ENCODE assay signal across 24 cellular contexts in genomic region chr10:12971001-12971788, GRCh38. TPM values are rescaled to one million over a fixed set of nuclear protein-coding genes. Genes with fewer than 3 reads are reported as not detected.
DNase-seq lines count a peak whose midpoint lies in the region; ATAC-seq and TF ChIP-seq lines count a peak whose summit lies in the region.
"Had no signal": no experiment of that assay in that cellular context is flagged by ENCODE, and none has a peak within 500 bp of the region (broad histone marks: within the 10 kb centered on the region; RNA-seq: fewer than 3 reads in every experiment).

No MANE protein-coding gene starts in this region.

- TF ChIP-seq CTCF in Loucy (conservative IDR thresholded peaks at IDR 0.05; ENCODE audit: low read length) (no peak), RWPE2 (IDR thresholded peaks at IDR 0.05; ENCODE audit: poor library complexity, severe bottlenecking) (no peak)

- intact Hi-C loops in right cardiac atrium (cut with DNase I): no loop called here
- intact Hi-C loops in activated T-helper 1 cell treated with anti-CD3 and anti-CD28 coated beads, Interleukin-12 subunit alpha, Interleukin-12 subunit beta, Interleukin-2, Interleukin-4 antibody, amounts not matched to agents 30 ng/mL and 10 ng/mL and 1 ng/mL, durations not matched to agents 14 hours and 24 hours and 36 hours (cut with micrococcal nuclease): no loop called here

- H3K4me3 Mint-ChIP-seq in activated T-helper 1 cell treated with anti-CD3 and anti-CD28 coated beads, Interleukin-12 subunit alpha, Interleukin-12 subunit beta, Interleukin-2, Interleukin-4 antibody, amounts not matched to agents 30 ng/mL and 10 ng/mL and 1 ng/mL, durations not matched to agents 14 hours and 24 hours and 36 hours: no peak overlapping the region
- H3K4me3 Mint-ChIP-seq: activated CD8-positive, alpha-beta T cell treated with anti-CD3 and anti-CD28 coated beads, Interleukin-2, amount 10 ng/mL, durations not matched to agents 7 days and 5 days; stimulated activated memory B cell treated with anti-CD40 and anti-IgM and Interleukin-4, amounts not matched to agents 10 μg/mL and 1 μg/mL and 100 μg/mL, for 72 hours had no signal

- ATAC-seq in RWPE2 (ENCODE audit: low read depth) (0 out of 3 replicates have a peak, but pooled peaks have one; percentile 23), right cardiac atrium (peak; percentile 69 to 75)
- ATAC-seq: activated CD8-positive, alpha-beta T cell treated with anti-CD3 and anti-CD28 coated beads, Interleukin-2, amount 10 ng/mL, durations not matched to agents 7 days and 5 days; Panc1; stimulated activated memory B cell treated with anti-CD40 and anti-IgM and Interleukin-4, amounts not matched to agents 10 μg/mL and 1 μg/mL and 100 μg/mL, for 72 hours had no signal

- no peaks in the 10 kb centered on the region for H3F3A ChIP-seq in Loucy (ENCODE audit: low read depth)

- H3K36me3 ChIP-seq in Loucy (ENCODE audit: insufficient read depth, low read length) (no peaks in the 10 kb centered on the region), RWPE2 (ENCODE audit: low read depth) (no peaks in the 10 kb centered on the region)
- H3K36me3 ChIP-seq: suprapubic skin, vagina had no signal

- H3K4me2 ChIP-seq in Loucy (ENCODE audit: low read depth, low read length, poor library complexity, severe bottlenecking): peak overlapping the region; percentile 51

- no peak overlapping the region for H3K27ac Mint-ChIP-seq in activated T-helper 1 cell treated with anti-CD3 and anti-CD28 coated beads, Interleukin-12 subunit alpha, Interleukin-12 subunit beta, Interleukin-2, Interleukin-4 antibody, amounts not matched to agents 30 ng/mL and 10 ng/mL and 1 ng/mL, durations not matched to agents 14 hours and 24 hours and 36 hours
- H3K27ac Mint-ChIP-seq: activated CD8-positive, alpha-beta T cell treated with anti-CD3 and anti-CD28 coated beads, Interleukin-2, amount 10 ng/mL, durations not matched to agents 7 days and 5 days; stimulated activated memory B cell treated with anti-CD40 and anti-IgM and Interleukin-4, amounts not matched to agents 10 μg/mL and 1 μg/mL and 100 μg/mL, for 72 hours had no signal

- H3K9me2 ChIP-seq in Loucy (replicated peaks; ENCODE audit: low read depth, low read length): no peaks in the 10 kb centered on the region

- WGBS in right cardiac atrium: 77% methylated on average over 14 of the region's 14 CpGs

- H3K27ac ChIP-seq in RWPE2 (ENCODE audit: poor library complexity, severe bottlenecking): no peak overlapping the region
- H3K27ac ChIP-seq in right cardiac atrium (ENCODE audit: low read length): no peak overlapping the region
- H3K27ac ChIP-seq: suprapubic skin, vagina had no signal

- DNase-seq in RWPE2 (ENCODE audit: low spot score) (no peak), right cardiac atrium (peak in 1 of 3 donors; percentile 55), stromal cell of bone marrow (ENCODE audit: low read depth) (peak; percentile 3), NCI-H146 treated with DMSO at 0.1 percent for 48 hours (lab: John Stamatoyannopoulos, UW; ENCODE audit: unreplicated experiment) (no peak), NCI-H2196 (lab: John Stamatoyannopoulos, UW; ENCODE audit: unreplicated experiment) (no peak)
- no peak for DNase-seq in activated T-helper 1 cell treated with anti-CD3 and anti-CD28 coated beads, Interleukin-12 subunit alpha, Interleukin-12 subunit beta, Interleukin-2, Interleukin-4 antibody, amounts not matched to agents 30 ng/mL and 10 ng/mL and 1 ng/mL, durations not matched to agents 14 hours and 24 hours and 36 hours (ENCODE audit: low spot score)
- DNase-seq: activated CD4-positive, alpha-beta T cell treated with anti-CD3 and anti-CD28 coated beads for 1 hour; activated CD8-positive, alpha-beta T cell treated with anti-CD3 and anti-CD28 coated beads, Interleukin-2, amount 10 ng/mL, durations not matched to agents 7 days and 5 days; activated gamma-delta T cell; activated T-cell treated with anti-CD3 and anti-CD28 coated beads for 4 hours; CD4-positive, CD25-positive, alpha-beta regulatory T cell; effector memory CD4-positive, alpha-beta T cell; Karpas-422; NCI-H1105; NCI-H2081; NCI-H446 treated with DMSO at 0.1 percent for 48 hours; retina; stimulated activated CD4-positive, alpha-beta T cell treated with anti-CD3 and anti-CD28 coated beads, Interleukin-4, amount 100 ng/mL, for 1 hour had no signal

- H3K9me3 Mint-ChIP-seq in activated T-helper 1 cell treated with anti-CD3 and anti-CD28 coated beads, Interleukin-12 subunit alpha, Interleukin-12 subunit beta, Interleukin-2, Interleukin-4 antibody, amounts not matched to agents 30 ng/mL and 10 ng/mL and 1 ng/mL, durations not matched to agents 14 hours and 24 hours and 36 hours: peaks cover 11% of the 10 kb centered on the region

- H3K27me3 ChIP-seq in Loucy (ENCODE audit: insufficient read depth, low read length, poor library complexity, severe bottlenecking) (no peaks in the 10 kb centered on the region), RWPE2 (ENCODE audit: insufficient read depth, poor library complexity, severe bottlenecking) (no peaks in the 10 kb centered on the region), right cardiac atrium (ENCODE audit: control insufficient read depth, insufficient read depth) (no peaks in the 10 kb centered on the region)
- H3K27me3 ChIP-seq: suprapubic skin, vagina had no signal

- H3K9me3 ChIP-seq in Loucy (ENCODE audit: insufficient read depth, low read depth, low read length) (peaks cover 14% of the 10 kb centered on the region), RWPE2 (ENCODE audit: severe bottlenecking) (no peaks in the 10 kb centered on the region), right cardiac atrium (ENCODE audit: control insufficient read depth, low read length) (no peaks in the 10 kb centered on the region)
- H3K9me3 ChIP-seq: vagina had no signal

- H4K20me1 ChIP-seq in Loucy (ENCODE audit: insufficient read depth, low read length, poor library complexity, severe bottlenecking): no peaks in the 10 kb centered on the region

- H3K4me1 Mint-ChIP-seq in activated T-helper 1 cell treated with anti-CD3 and anti-CD28 coated beads, Interleukin-12 subunit alpha, Interleukin-12 subunit beta, Interleukin-2, Interleukin-4 antibody, amounts not matched to agents 30 ng/mL and 10 ng/mL and 1 ng/mL, durations not matched to agents 14 hours and 24 hours and 36 hours (ENCODE audit: low read depth): no peaks in the 10 kb centered on the region
- H3K4me1 Mint-ChIP-seq: CD4-positive, CD25-positive, alpha-beta regulatory T cell; stimulated activated memory B cell treated with anti-CD40 and anti-IgM and Interleukin-4, amounts not matched to agents 10 μg/mL and 1 μg/mL and 100 μg/mL, for 72 hours had no signal

- no peaks in the 10 kb centered on the region for H3K79me2 ChIP-seq in Loucy (ENCODE audit: insufficient read depth, low read length)

- no peak overlapping the region for H3K9ac ChIP-seq in Loucy (ENCODE audit: low read depth, low read length, poor library complexity, severe bottlenecking)

- H2AFZ ChIP-seq in Loucy (ENCODE audit: low read length): no peak overlapping the region

- peaks cover 21% of the 10 kb centered on the region for H3K4me1 ChIP-seq in Loucy (ENCODE audit: insufficient read depth, low read length, poor library complexity, severe bottlenecking)
- H3K4me1 ChIP-seq in RWPE2 (ENCODE audit: insufficient read depth, poor library complexity, severe bottlenecking): no peaks in the 10 kb centered on the region
- H3K4me1 ChIP-seq in right cardiac atrium (ENCODE audit: control insufficient read depth, insufficient read depth, low read length): no peaks in the 10 kb centered on the region
- H3K4me1 ChIP-seq: vagina had no signal

- H3K4me3 ChIP-seq in Loucy (ENCODE audit: low read length, poor library complexity, severe bottlenecking) (no peak overlapping the region), RWPE2 (ENCODE audit: severe bottlenecking) (no peak overlapping the region), right cardiac atrium (ENCODE audit: low read length) (no peak overlapping the region)
- H3K4me3 ChIP-seq: lung, suprapubic skin, vagina had no signal

- no peaks in the 10 kb centered on the region for H3K36me3 Mint-ChIP-seq in activated T-helper 1 cell treated with anti-CD3 and anti-CD28 coated beads, Interleukin-12 subunit alpha, Interleukin-12 subunit beta, Interleukin-2, Interleukin-4 antibody, amounts not matched to agents 30 ng/mL and 10 ng/mL and 1 ng/mL, durations not matched to agents 14 hours and 24 hours and 36 hours (ENCODE audit: low read depth)
- H3K36me3 Mint-ChIP-seq: CD4-positive, CD25-positive, alpha-beta regulatory T cell; stimulated activated memory B cell treated with anti-CD40 and anti-IgM and Interleukin-4, amounts not matched to agents 10 μg/mL and 1 μg/mL and 100 μg/mL, for 72 hours had no signal

- peaks cover 2% of the 10 kb centered on the region for H3K27me3 Mint-ChIP-seq in activated T-helper 1 cell treated with anti-CD3 and anti-CD28 coated beads, Interleukin-12 subunit alpha, Interleukin-12 subunit beta, Interleukin-2, Interleukin-4 antibody, amounts not matched to agents 30 ng/mL and 10 ng/mL and 1 ng/mL, durations not matched to agents 14 hours and 24 hours and 36 hours (ENCODE audit: insufficient read depth)

RNA-seq across cellular contexts. Expression of gene CCDC3, which starts 30.3 kb away (rescaled TPM):
- 10 to 100 TPM in 3 of 4 donors, 1 to 10 TPM in 1; 9.3 to 24.6 (median 15.6) TPM for total RNA-seq in right cardiac atrium
- polyA plus RNA-seq in right cardiac atrium: 14.6 TPM
- total RNA-seq in activated T-helper 1 cell treated with anti-CD3 and anti-CD28 coated beads, Interleukin-12 subunit alpha, Interleukin-12 subunit beta, Interleukin-2, Interleukin-4 antibody, amounts not matched to agents 30 ng/mL and 10 ng/mL and 1 ng/mL, durations not matched to agents 14 hours and 24 hours and 36 hours: 0.13 TPM in 1 of 2 replicates, not detected in the other
- total RNA-seq: activated CD8-positive, alpha-beta T cell treated with anti-CD3 and anti-CD28 coated beads, Interleukin-2, amount 10 ng/mL, durations not matched to agents 7 days and 5 days had no signal
- polyA plus RNA-seq: CD4-positive, CD25-positive, alpha-beta regulatory T cell had no signal
